In the genomic region with DNA sequence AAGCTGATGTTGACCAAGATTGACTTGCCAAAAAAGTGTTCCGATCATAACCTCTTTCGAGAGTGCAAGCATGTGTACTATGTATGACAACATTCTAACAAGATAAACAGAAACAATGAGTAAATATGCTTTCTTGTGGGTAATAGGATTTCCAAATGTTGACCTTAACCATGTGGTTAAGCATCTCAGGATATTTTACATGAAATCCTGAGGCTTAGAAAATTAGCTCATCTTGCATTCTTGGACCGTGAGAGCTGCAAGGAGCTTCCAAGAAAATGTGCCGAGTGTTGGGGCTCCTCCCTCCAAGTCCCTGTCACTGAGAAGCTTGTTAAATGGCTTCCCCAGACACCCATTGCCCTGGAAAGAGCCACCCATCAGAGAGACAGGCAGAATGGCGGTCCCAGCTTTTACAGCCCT, we compare ENCODE assay signal across 14 cellular contexts. TPM values are rescaled to one million over a fixed set of nuclear protein-coding genes. Genes with fewer than 3 reads are reported as not detected.
DNase-seq lines count a peak whose midpoint lies in the region; ATAC-seq, FAIRE-seq and TF ChIP-seq lines count a peak whose summit lies in the region.
"Had no signal": no experiment of that assay in that cellular context is flagged by ENCODE, and none has a peak within 500 bp of the region (broad histone marks: within the 10 kb centered on the region; RNA-seq: fewer than 3 reads in every experiment).

No MANE protein-coding gene starts in this region.

- in situ Hi-C loops in ACHN (cut with HindIII; ENCODE audit: low pct_ligation_motif_present, low pct_unique_long_range_greater_than_20kb, low sequenced_read_pairs) = no loop called here

- no peaks in the 10 kb centered on the region for H3K9me3 ChIP-seq in heart right ventricle
- no peaks in the 10 kb centered on the region for H3K9me3 ChIP-seq in pancreas

- H3K9me3 Mint-ChIP-seq in activated CD4-positive, alpha-beta T cell treated with anti-CD3 and anti-CD28 coated beads, Interleukin-2, amount 10 ng/mL, durations not matched to agents 7 days and 5 days = no peaks in the 10 kb centered on the region
- H3K9me3 Mint-ChIP-seq in glutamatergic neuron (ENCODE audit: unreplicated experiment) = no peaks in the 10 kb centered on the region
- H3K9me3 Mint-ChIP-seq: activated CD8-positive, alpha-beta T cell treated with anti-CD3 and anti-CD28 coated beads for 36 hours had no signal

- WGBS in heart right ventricle, 2 donors = 52 to 63% methylated on average over 5 of the region's 5 CpGs
- 79 to 83% methylated on average over 5 of the region's 5 CpGs for WGBS in pancreas, 2 donors

- no peak overlapping the region for H3K4me3 ChIP-seq in heart right ventricle
- H3K4me3 ChIP-seq in pancreas = no peak overlapping the region

- CTCF ChIA-PET in activated CD4-positive, alpha-beta T cell treated with anti-CD3 and anti-CD28 coated beads, Interleukin-2, amount 10 ng/mL, durations not matched to agents 7 days and 5 days (lab: Charles Lee) = interaction anchor here (1.0 to 1.1 kb wide), 2 partner anchors 21 to 38 kb away, joined by 3 to 4 read pairs; no protein-coding TSS in a partner anchor

- H3K27me3 ChIP-seq in heart right ventricle (no peaks in the 10 kb centered on the region), pancreas (no peaks in the 10 kb centered on the region)

- no peak overlapping the region for H3K27ac Mint-ChIP-seq in activated CD4-positive, alpha-beta T cell treated with anti-CD3 and anti-CD28 coated beads, Interleukin-2, amount 10 ng/mL, durations not matched to agents 7 days and 5 days
- H3K27ac Mint-ChIP-seq in glutamatergic neuron (ENCODE audit: unreplicated experiment) = no peak overlapping the region
- H3K27ac Mint-ChIP-seq: activated CD8-positive, alpha-beta T cell treated with anti-CD3 and anti-CD28 coated beads for 36 hours had no signal

- H3K4me1 ChIP-seq in heart right ventricle = peaks cover 6 to 37% (median 30%) of the 10 kb centered on the region in 9 donors
- H3K4me1 ChIP-seq in pancreas = no peaks in the 10 kb centered on the region

- H3K4me3 Mint-ChIP-seq in activated CD4-positive, alpha-beta T cell treated with anti-CD3 and anti-CD28 coated beads, Interleukin-2, amount 10 ng/mL, durations not matched to agents 7 days and 5 days = no peak overlapping the region
- no peak overlapping the region for H3K4me3 Mint-ChIP-seq in glutamatergic neuron (ENCODE audit: unreplicated experiment)
- H3K4me3 Mint-ChIP-seq: activated CD8-positive, alpha-beta T cell treated with anti-CD3 and anti-CD28 coated beads for 36 hours had no signal

- H3K27me3 Mint-ChIP-seq in activated CD4-positive, alpha-beta T cell treated with anti-CD3 and anti-CD28 coated beads, Interleukin-2, amount 10 ng/mL, durations not matched to agents 7 days and 5 days = no peaks in the 10 kb centered on the region
- peaks cover 2% of the 10 kb centered on the region for H3K27me3 Mint-ChIP-seq in glutamatergic neuron (ENCODE audit: unreplicated experiment)

- H3K4me1 Mint-ChIP-seq in activated CD4-positive, alpha-beta T cell treated with anti-CD3 and anti-CD28 coated beads, Interleukin-2, amount 10 ng/mL, durations not matched to agents 7 days and 5 days = no peaks in the 10 kb centered on the region
- H3K4me1 Mint-ChIP-seq in glutamatergic neuron (ENCODE audit: low read depth, unreplicated experiment) = peaks cover 4% of the 10 kb centered on the region

- peak overlapping the region; percentile 67 for H3K27ac ChIP-seq in VCaP
- H3K27ac ChIP-seq in heart right ventricle = peak overlapping the region in 8 of 10 donors; percentile 1 to 64 (median 53)
- no peak overlapping the region for H3K27ac ChIP-seq in pancreas
- H3K27ac ChIP-seq: C4-2B had no signal

- intact Hi-C loops in heart right ventricle (cut with DNase I) (no loop called here), pancreas (cut with DNase I) (no loop called here)

- no peak for FAIRE-seq in pancreas (lab: Jason Lieb, UNC)
- FAIRE-seq: endothelial cell of umbilical vein, islet of Langerhans had no signal

- no peaks in the 10 kb centered on the region for H3K36me3 Mint-ChIP-seq in activated CD4-positive, alpha-beta T cell treated with anti-CD3 and anti-CD28 coated beads, Interleukin-2, amount 10 ng/mL, durations not matched to agents 7 days and 5 days (ENCODE audit: low read depth)
- H3K36me3 Mint-ChIP-seq in glutamatergic neuron (ENCODE audit: unreplicated experiment) = no peaks in the 10 kb centered on the region

- DNase-seq in AG09319 (ENCODE audit: extremely low read depth, low read depth) = peak; percentile 19
- peak in 1 of 2 donors; percentile 24 for DNase-seq in heart right ventricle
- DNase-seq in pancreas = no peak
- no peak for DNase-seq in activated CD4-positive, alpha-beta T cell treated with anti-CD3 and anti-CD28 coated beads, Interleukin-2, amount 10 ng/mL, durations not matched to agents 7 days and 5 days
- DNase-seq in ACHN = no peak
- DNase-seq in glutamatergic neuron = no peak
- DNase-seq in HUDEP-2 (lab: John Stamatoyannopoulos, UW; ENCODE audit: unreplicated experiment in 76 of 76) = no peak
- DNase-seq: activated CD8-positive, alpha-beta T cell treated with anti-CD3 and anti-CD28 coated beads for 36 hours; amniotic stem cell; NCI-H1436 treated with DMSO at 0.1 percent for 48 hours had no signal

- H3K36me3 ChIP-seq in heart right ventricle (no peaks in the 10 kb centered on the region), pancreas (no peaks in the 10 kb centered on the region)

- ATAC-seq in heart right ventricle (peak in 6 of 8 donors; percentile 40 to 58 (median 44)), pancreas (peak in 3 of 4 donors; percentile 35 to 63 (median 56))
- ATAC-seq: activated CD8-positive, alpha-beta T cell treated with anti-CD3 and anti-CD28 coated beads for 36 hours had no signal

- POLR2A ChIA-PET in activated CD4-positive, alpha-beta T cell treated with anti-CD3 and anti-CD28 coated beads, Interleukin-2, amount 10 ng/mL, durations not matched to agents 7 days and 5 days (lab: Charles Lee) = no interaction called here

- no peak for TF ChIP-seq CTCF in AG09319 (IDR thresholded peaks at IDR 0.05; ENCODE audit: low read depth, low read length)
- TF ChIP-seq CTCF in VCaP (conservative IDR thresholded peaks at IDR 0.05) = no peak
- TF ChIP-seq CTCF in heart right ventricle (IDR thresholded peaks at IDR 0.05) = no peak
- TF ChIP-seq CTCF in pancreas (IDR thresholded peaks at IDR 0.05) = no peak
- TF ChIP-seq CTCF in glutamatergic neuron (IDR thresholded peaks at IDR 0.05; ENCODE audit: partially characterized antibody, unreplicated experiment) = no peak

RNA-seq across cellular contexts. Expression of gene C3orf20, which starts 50.1 kb away (rescaled TPM):
- total RNA-seq in heart right ventricle = under 1 TPM in 5 of 10 donors, not detected in 5; 0.10 to 0.36 (median 0.16) TPM
- not detected for polyA plus RNA-seq in heart right ventricle
- under 1 TPM in 4 of 6 donors, not detected in 2; 0.04 to 0.12 (median 0.08) TPM for total RNA-seq in pancreas
- under 1 TPM in 1 of 2 donors, not detected in 1; 0.02 TPM for polyA plus RNA-seq in pancreas
- under 1 TPM in 1 of 2 experiments, not detected in 1; 0.10 TPM for total RNA-seq in activated CD4-positive, alpha-beta T cell treated with anti-CD3 and anti-CD28 coated beads, Interleukin-2, amount 10 ng/mL, durations not matched to agents 7 days and 5 days
- total RNA-seq in glutamatergic neuron (ENCODE audit: unreplicated experiment) = not detected
- total RNA-seq: endothelial cell of umbilical vein had no signal
- polyA plus RNA-seq: endothelial cell of umbilical vein had no signal

Comparison
In these comparisons a context has a peak if more than half of its experiments do, and no peak if none do; other contexts are left out.
1. H3K27ac ChIP-seq: peak in VCaP (single experiment) and heart right ventricle (8 of 10); none in pancreas (0 of 4).